1 cellular context compared by ENCODE assay signal in genomic region chr14:33999771-34000291, GRCh38.
TF ChIP-seq lines count a peak whose summit lies in the region.

No MANE protein-coding gene starts in this region.

TF ChIP-seq in HepG2, 621 proteins besides CTCF, POLR2A, EP300 and RAD21 (continued from another document):
- no peak for TF ChIP-seq CBX2 (IDR thresholded peaks at IDR 0.05; ENCODE audit: low read depth, low read length)
- no peak for TF ChIP-seq CBX2 (CRISPR knock-in tag; IDR thresholded peaks at IDR 0.05; ENCODE audit: low read depth)
- TF ChIP-seq TCF12 (IDR thresholded peaks at IDR 0.05), result 0 out of 2 replicates have a peak, but pooled peaks have one; percentile 62
- TF ChIP-seq TCF12 (CRISPR knock-in tag; IDR thresholded peaks at IDR 0.05), result no peak
- no peak for TF ChIP-seq ZSCAN25 (CRISPR knock-in tag; IDR thresholded peaks at IDR 0.05)
- TF ChIP-seq, protein P1, sequence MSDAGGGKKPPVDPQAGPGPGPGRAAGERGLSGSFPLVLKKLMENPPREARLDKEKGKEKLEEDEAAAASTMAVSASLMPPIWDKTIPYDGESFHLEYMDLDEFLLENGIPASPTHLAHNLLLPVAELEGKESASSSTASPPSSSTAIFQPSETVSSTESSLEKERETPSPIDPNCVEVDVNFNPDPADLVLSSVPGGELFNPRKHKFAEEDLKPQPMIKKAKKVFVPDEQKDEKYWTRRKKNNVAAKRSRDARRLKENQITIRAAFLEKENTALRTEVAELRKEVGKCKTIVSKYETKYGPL (CRISPR knock-in tag; IDR thresholded peaks at IDR 0.05), result no peak
- TF ChIP-seq PRDM4 (CRISPR knock-in tag; IDR thresholded peaks at IDR 0.05; ENCODE audit: borderline replicate concordance), result no peak
- TF ChIP-seq ZNF205 (CRISPR knock-in tag; IDR thresholded peaks at IDR 0.05), result no peak
- TF ChIP-seq ZNF337 (CRISPR knock-in tag; IDR thresholded peaks at IDR 0.05; ENCODE audit: borderline replicate concordance, low read depth), result no peak
- TF ChIP-seq ISL2 (CRISPR knock-in tag; IDR thresholded peaks at IDR 0.05), result no peak
- TF ChIP-seq CEBPB (IDR thresholded peaks at IDR 0.05; ENCODE audit: borderline replicate concordance, low read depth, low read length), result peak; percentile 84
- no peak for TF ChIP-seq FOXP1 (IDR thresholded peaks at IDR 0.05)
- TF ChIP-seq FOXP1 (CRISPR knock-in tag; IDR thresholded peaks at IDR 0.05), result no peak
- TF ChIP-seq ZC3H13 (CRISPR knock-in tag; IDR thresholded peaks at IDR 0.05), result no peak
